In the genomic region with DNA sequence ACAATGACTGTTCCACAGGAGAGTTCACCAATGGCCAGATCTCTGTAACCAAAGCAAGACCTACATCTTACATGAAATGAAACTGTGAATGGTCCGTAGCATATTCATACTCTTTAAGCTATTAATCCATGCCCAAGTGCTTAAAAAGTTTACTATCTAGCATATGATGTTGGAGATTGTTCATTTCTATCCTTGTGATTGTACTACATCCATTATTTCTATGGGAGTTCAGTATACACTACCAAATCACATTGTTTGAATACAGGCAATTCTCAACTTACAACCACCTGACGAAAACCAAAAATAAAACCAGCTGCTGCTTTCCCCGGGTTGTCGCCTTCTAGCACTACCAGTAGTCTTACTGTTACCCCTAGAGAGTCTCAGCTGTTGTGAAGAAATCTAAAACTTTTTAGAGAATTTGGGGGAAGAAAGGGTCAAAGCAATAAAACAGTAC, we compare ENCODE assay signal across 1 cellular context.
TF ChIP-seq lines count a peak whose summit lies in the region.

No MANE protein-coding gene starts in this region.

TF ChIP-seq in GM12878, 131 proteins besides CTCF, POLR2A, EP300 and RAD21 (continued from another document and continues in another):
- TF ChIP-seq, protein P1, sequence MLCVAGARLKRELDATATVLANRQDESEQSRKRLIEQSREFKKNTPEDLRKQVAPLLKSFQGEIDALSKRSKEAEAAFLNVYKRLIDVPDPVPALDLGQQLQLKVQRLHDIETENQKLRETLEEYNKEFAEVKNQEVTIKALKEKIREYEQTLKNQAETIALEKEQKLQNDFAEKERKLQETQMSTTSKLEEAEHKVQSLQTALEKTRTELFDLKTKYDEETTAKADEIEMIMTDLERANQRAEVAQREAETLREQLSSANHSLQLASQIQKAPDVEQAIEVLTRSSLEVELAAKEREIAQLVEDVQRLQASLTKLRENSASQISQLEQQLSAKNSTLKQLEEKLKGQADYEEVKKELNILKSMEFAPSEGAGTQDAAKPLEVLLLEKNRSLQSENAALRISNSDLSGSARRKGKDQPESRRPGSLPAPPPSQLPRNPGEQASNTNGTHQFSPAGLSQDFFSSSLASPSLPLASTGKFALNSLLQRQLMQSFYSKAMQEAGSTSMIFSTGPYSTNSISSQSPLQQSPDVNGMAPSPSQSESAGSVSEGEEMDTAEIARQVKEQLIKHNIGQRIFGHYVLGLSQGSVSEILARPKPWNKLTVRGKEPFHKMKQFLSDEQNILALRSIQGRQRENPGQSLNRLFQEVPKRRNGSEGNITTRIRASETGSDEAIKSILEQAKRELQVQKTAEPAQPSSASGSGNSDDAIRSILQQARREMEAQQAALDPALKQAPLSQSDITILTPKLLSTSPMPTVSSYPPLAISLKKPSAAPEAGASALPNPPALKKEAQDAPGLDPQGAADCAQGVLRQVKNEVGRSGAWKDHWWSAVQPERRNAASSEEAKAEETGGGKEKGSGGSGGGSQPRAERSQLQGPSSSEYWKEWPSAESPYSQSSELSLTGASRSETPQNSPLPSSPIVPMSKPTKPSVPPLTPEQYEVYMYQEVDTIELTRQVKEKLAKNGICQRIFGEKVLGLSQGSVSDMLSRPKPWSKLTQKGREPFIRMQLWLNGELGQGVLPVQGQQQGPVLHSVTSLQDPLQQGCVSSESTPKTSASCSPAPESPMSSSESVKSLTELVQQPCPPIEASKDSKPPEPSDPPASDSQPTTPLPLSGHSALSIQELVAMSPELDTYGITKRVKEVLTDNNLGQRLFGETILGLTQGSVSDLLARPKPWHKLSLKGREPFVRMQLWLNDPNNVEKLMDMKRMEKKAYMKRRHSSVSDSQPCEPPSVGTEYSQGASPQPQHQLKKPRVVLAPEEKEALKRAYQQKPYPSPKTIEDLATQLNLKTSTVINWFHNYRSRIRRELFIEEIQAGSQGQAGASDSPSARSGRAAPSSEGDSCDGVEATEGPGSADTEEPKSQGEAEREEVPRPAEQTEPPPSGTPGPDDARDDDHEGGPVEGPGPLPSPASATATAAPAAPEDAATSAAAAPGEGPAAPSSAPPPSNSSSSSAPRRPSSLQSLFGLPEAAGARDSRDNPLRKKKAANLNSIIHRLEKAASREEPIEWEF (IDR thresholded peaks at IDR 0.05; ENCODE audit: insufficient replicate concordance, low read depth, low read length) = no peak
- TF ChIP-seq, protein P2, sequence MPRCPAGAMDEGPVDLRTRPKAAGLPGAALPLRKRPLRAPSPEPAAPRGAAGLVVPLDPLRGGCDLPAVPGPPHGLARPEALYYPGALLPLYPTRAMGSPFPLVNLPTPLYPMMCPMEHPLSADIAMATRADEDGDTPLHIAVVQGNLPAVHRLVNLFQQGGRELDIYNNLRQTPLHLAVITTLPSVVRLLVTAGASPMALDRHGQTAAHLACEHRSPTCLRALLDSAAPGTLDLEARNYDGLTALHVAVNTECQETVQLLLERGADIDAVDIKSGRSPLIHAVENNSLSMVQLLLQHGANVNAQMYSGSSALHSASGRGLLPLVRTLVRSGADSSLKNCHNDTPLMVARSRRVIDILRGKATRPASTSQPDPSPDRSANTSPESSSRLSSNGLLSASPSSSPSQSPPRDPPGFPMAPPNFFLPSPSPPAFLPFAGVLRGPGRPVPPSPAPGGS (IDR thresholded peaks at IDR 0.05; ENCODE audit: borderline replicate concordance, insufficient read depth, low read depth, low read length, poor library complexity, severe bottlenecking) = no peak
- TF ChIP-seq ESRRA (IDR thresholded peaks at IDR 0.05; ENCODE audit: low read length) (no peak), TCF7 (IDR thresholded peaks at IDR 0.05; ENCODE audit: borderline replicate concordance) (no peak), NR2C2 (IDR thresholded peaks at IDR 0.05; ENCODE audit: borderline replicate concordance, control insufficient read depth, insufficient read length, low read depth) (no peak), MTA2 (IDR thresholded peaks at IDR 0.05; ENCODE audit: low read depth) (peak; percentile 31; the same call in 1 of the 2 replicates), USF2 (IDR thresholded peaks at IDR 0.05; ENCODE audit: borderline replicate concordance, low read depth, low read length) (no peak), PBX3 (IDR thresholded peaks at IDR 0.05; ENCODE audit: insufficient replicate concordance, low read depth, low read length) (no peak), SPI1 (IDR thresholded peaks at IDR 0.05; ENCODE audit: borderline replicate concordance, insufficient read depth, low read depth, low read length) (no peak), STAT3 (IDR thresholded peaks at IDR 0.05; ENCODE audit: low read depth, low read length) (no peak), RBBP5 (conservative IDR thresholded peaks at IDR 0.05) (no peak), ZNF687 (IDR thresholded peaks at IDR 0.05) (no peak), TCF12 (IDR thresholded peaks at IDR 0.05; ENCODE audit: low read depth, low read length) (peak; percentile 39; the same call in 1 of the 2 replicates), JUNB (IDR thresholded peaks at IDR 0.05) (peak; percentile 31; the same call in 1 of the 2 replicates), JUND (IDR thresholded peaks at IDR 0.05; ENCODE audit: low read depth, low read length) (no peak), REST (IDR thresholded peaks at IDR 0.05; ENCODE audit: low read depth, low read length) (no peak), CBFB (IDR thresholded peaks at IDR 0.05; ENCODE audit: low read depth) (no peak), MXI1 (IDR thresholded peaks at IDR 0.05; ENCODE audit: low read depth, low read length) (no peak), POLR2AphosphoS5 (IDR thresholded peaks at IDR 0.05; ENCODE audit: low read length) (no peak), ZSCAN29 (IDR thresholded peaks at IDR 0.05) (no peak), RAD51 (IDR thresholded peaks at IDR 0.05) (peak; percentile 73), ZZZ3 (IDR thresholded peaks at IDR 0.05; ENCODE audit: control insufficient read depth, insufficient read length, low read depth) (no peak), BHLHE40 (IDR thresholded peaks at IDR 0.05; ENCODE audit: borderline replicate concordance in 1 of 2, low read depth in 2 of 2, low read length in 1 of 2) (no peak), RUNX3 (IDR thresholded peaks at IDR 0.05; ENCODE audit: low read length) (no peak; the same call in 1 of the 2 replicates), CHD4 (IDR thresholded peaks at IDR 0.05) (no peak), BRCA1 (IDR thresholded peaks at IDR 0.05; ENCODE audit: low read depth, low read length) (no peak), ZNF384 (IDR thresholded peaks at IDR 0.05; ENCODE audit: borderline replicate concordance, low read depth, low read length) (no peak), ZNF274 (IDR thresholded peaks at IDR 0.05; ENCODE audit: insufficient read depth, insufficient read length) (no peak), ZBED1 (IDR thresholded peaks at IDR 0.05; ENCODE audit: borderline replicate concordance) (no peak), YY1 (IDR thresholded peaks at IDR 0.05; ENCODE audit: low read depth, low read length) (no peak), FOXK2 (IDR thresholded peaks at IDR 0.05) (no peak)
- TF ChIP-seq, protein P3, sequence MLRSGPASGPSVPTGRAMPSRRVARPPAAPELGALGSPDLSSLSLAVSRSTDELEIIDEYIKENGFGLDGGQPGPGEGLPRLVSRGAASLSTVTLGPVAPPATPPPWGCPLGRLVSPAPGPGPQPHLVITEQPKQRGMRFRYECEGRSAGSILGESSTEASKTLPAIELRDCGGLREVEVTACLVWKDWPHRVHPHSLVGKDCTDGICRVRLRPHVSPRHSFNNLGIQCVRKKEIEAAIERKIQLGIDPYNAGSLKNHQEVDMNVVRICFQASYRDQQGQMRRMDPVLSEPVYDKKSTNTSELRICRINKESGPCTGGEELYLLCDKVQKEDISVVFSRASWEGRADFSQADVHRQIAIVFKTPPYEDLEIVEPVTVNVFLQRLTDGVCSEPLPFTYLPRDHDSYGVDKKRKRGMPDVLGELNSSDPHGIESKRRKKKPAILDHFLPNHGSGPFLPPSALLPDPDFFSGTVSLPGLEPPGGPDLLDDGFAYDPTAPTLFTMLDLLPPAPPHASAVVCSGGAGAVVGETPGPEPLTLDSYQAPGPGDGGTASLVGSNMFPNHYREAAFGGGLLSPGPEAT (IDR thresholded peaks at IDR 0.05; ENCODE audit: low read depth) = no peak; the same call in 1 of the 2 replicates
- TF ChIP-seq, protein P4, sequence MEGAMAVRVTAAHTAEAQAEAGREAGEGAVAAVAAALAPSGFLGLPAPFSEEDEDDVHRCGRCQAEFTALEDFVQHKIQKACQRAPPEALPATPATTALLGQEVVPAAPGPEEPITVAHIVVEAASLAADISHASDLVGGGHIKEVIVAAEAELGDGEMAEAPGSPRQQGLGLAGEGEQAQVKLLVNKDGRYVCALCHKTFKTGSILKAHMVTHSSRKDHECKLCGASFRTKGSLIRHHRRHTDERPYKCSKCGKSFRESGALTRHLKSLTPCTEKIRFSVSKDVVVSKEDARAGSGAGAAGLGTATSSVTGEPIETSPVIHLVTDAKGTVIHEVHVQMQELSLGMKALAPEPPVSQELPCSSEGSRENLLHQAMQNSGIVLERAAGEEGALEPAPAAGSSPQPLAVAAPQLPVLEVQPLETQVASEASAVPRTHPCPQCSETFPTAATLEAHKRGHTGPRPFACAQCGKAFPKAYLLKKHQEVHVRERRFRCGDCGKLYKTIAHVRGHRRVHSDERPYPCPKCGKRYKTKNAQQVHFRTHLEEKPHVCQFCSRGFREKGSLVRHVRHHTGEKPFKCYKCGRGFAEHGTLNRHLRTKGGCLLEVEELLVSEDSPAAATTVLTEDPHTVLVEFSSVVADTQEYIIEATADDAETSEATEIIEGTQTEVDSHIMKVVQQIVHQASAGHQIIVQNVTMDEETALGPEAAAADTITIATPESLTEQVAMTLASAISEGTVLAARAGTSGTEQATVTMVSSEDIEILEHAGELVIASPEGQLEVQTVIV (IDR thresholded peaks at IDR 0.05; ENCODE audit: borderline replicate concordance, partially characterized antibody) = no peak
